ENCODE assay signal across 19 cellular contexts in the genomic region with DNA sequence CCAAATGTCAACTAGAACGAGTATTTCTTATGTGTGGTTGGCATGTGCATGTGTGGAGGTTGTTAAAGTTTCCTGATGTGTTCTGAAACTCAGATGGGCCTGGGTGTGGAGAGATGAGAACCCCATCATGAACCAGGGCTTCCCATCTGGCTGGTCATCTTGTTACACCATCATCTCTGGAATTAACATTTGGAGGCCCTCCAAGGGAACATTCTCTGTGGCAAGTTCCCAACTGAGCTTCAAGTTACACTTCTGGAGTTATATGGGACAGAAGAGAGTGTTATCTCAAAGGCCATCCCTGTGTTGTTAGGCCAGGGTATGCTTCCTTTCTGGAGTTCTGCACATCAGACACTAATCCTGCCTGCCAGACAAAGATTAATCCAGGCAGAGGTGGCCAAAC.
DNase-seq lines count a peak whose midpoint lies in the region; ATAC-seq and TF ChIP-seq lines count a peak whose summit lies in the region.
"Had no signal": no experiment of that assay in that cellular context is flagged by ENCODE, and none has a peak within 500 bp of the region (broad histone marks: within the 10 kb centered on the region; RNA-seq: fewer than 3 reads in every experiment).

No MANE protein-coding gene starts in this region.

- intact Hi-C loops in CD4-positive, alpha-beta memory T cell (cut with micrococcal nuclease) = no loop called here

- H3K4me3 Mint-ChIP-seq in CD4-positive, alpha-beta memory T cell = no peak overlapping the region
- H3K4me3 Mint-ChIP-seq: activated CD8-positive, alpha-beta T cell treated with anti-CD3 and anti-CD28 coated beads for 36 hours; activated T-helper 1 cell treated with anti-CD3 and anti-CD28 coated beads, Interleukin-12 subunit alpha, Interleukin-12 subunit beta, Interleukin-2, Interleukin-4 antibody, amounts not matched to agents 30 ng/mL and 10 ng/mL and 1 ng/mL, durations not matched to agents 14 hours and 24 hours and 36 hours; dendritic cell treated with granulocyte-macrophage colony-stimulating factor and Interleukin-4, amounts not matched to agents 40 ng/mL and 50 ng/mL, for 4 days; naive B cell had no signal

- peak; percentile 93 for DNase-seq in AG10803 (ENCODE audit: low read depth)
- DNase-seq in GM04503 (ENCODE audit: low read depth) = peak; percentile 83
- peak; percentile 47 for DNase-seq in astrocyte of the cerebellum (ENCODE audit: low read depth)
- DNase-seq in hepatocyte (ENCODE audit: low spot score) = peak; percentile 14
- no peak for DNase-seq in NCI-H345 (lab: John Stamatoyannopoulos, UW)
- DNase-seq in stimulated activated CD4-positive, alpha-beta T cell treated with anti-CD3 and anti-CD28 coated beads, Interleukin-2, amount 100 ng/mL, for 48 hours = no peak
- DNase-seq in CD4-positive, alpha-beta memory T cell = no peak
- DNase-seq: activated CD8-positive, alpha-beta T cell treated with anti-CD3 and anti-CD28 coated beads for 36 hours; DMS153; erythroblast; left lung; naive B cell; NCI-H510A treated with DMSO at 0.1 percent for 48 hours; posterior cingulate gyrus had no signal

- H4K20me1 ChIP-seq in hepatocyte (ENCODE audit: insufficient read depth, poor library complexity, severe bottlenecking) = no peaks in the 10 kb centered on the region
- H4K20me1 ChIP-seq: BLaER1 treated with 17β-estradiol and CSF1 and Interleukin-3, amounts not matched to agents 10 nM and 100 nM had no signal

- H3K4me1 Mint-ChIP-seq in CD4-positive, alpha-beta memory T cell = no peaks in the 10 kb centered on the region

- no peaks in the 10 kb centered on the region for H3K9me2 ChIP-seq in hepatocyte (replicated peaks; ENCODE audit: insufficient read depth)

- WGBS in hepatocyte (ENCODE audit: low lambda C conversion rate, missing lambda C conversion rate) = 63% methylated on average over 1 of the region's 1 CpG

- POLR2A ChIA-PET in CD4-positive, alpha-beta memory T cell (lab: Charles Lee; ENCODE audit: partially characterized antibody) = no interaction called here

- no peaks in the 10 kb centered on the region for H3K27me3 Mint-ChIP-seq in CD4-positive, alpha-beta memory T cell
- H3K27me3 Mint-ChIP-seq: activated CD8-positive, alpha-beta T cell treated with anti-CD3 and anti-CD28 coated beads for 36 hours; dendritic cell treated with granulocyte-macrophage colony-stimulating factor and Interleukin-4, amounts not matched to agents 40 ng/mL and 50 ng/mL, for 4 days; naive B cell had no signal

- H3K27ac ChIP-seq in hepatocyte = no peak overlapping the region
- no peak overlapping the region for H3K27ac ChIP-seq in CD4-positive, alpha-beta memory T cell (ENCODE audit: low read depth, low read length)
- H3K27ac ChIP-seq: BLaER1 treated with 17β-estradiol and CSF1 and Interleukin-3, amounts not matched to agents 10 nM and 100 nM; left lung; SK-N-MC had no signal

- H3K27ac Mint-ChIP-seq in CD4-positive, alpha-beta memory T cell = no peak overlapping the region
- H3K27ac Mint-ChIP-seq: activated CD8-positive, alpha-beta T cell treated with anti-CD3 and anti-CD28 coated beads for 36 hours; activated T-helper 1 cell treated with anti-CD3 and anti-CD28 coated beads, Interleukin-12 subunit alpha, Interleukin-12 subunit beta, Interleukin-2, Interleukin-4 antibody, amounts not matched to agents 30 ng/mL and 10 ng/mL and 1 ng/mL, durations not matched to agents 14 hours and 24 hours and 36 hours; dendritic cell treated with granulocyte-macrophage colony-stimulating factor and Interleukin-4, amounts not matched to agents 40 ng/mL and 50 ng/mL, for 4 days; naive B cell had no signal

- peaks cover 0 to 4% (median 0%) of the 10 kb centered on the region in 8 donors for H3K9me3 Mint-ChIP-seq in CD4-positive, alpha-beta memory T cell
- H3K9me3 Mint-ChIP-seq: activated CD8-positive, alpha-beta T cell treated with anti-CD3 and anti-CD28 coated beads for 36 hours; activated T-helper 1 cell treated with anti-CD3 and anti-CD28 coated beads, Interleukin-12 subunit alpha, Interleukin-12 subunit beta, Interleukin-2, Interleukin-4 antibody, amounts not matched to agents 30 ng/mL and 10 ng/mL and 1 ng/mL, durations not matched to agents 14 hours and 24 hours and 36 hours had no signal

- CTCF ChIA-PET in CD4-positive, alpha-beta memory T cell (lab: Charles Lee; ENCODE audit: partially characterized antibody) = no interaction called here

- H3K36me3 ChIP-seq in hepatocyte (replicated peaks; ENCODE audit: insufficient read depth, low read depth) = no peaks in the 10 kb centered on the region
- H3K36me3 ChIP-seq in CD4-positive, alpha-beta memory T cell (ENCODE audit: insufficient read depth, low read length) = no peaks in the 10 kb centered on the region
- H3K36me3 ChIP-seq: BLaER1 treated with 17β-estradiol and CSF1 and Interleukin-3, amounts not matched to agents 10 nM and 100 nM; left lung had no signal

- ATAC-seq in HG02981 (IDR thresholded peaks at IDR 0.05; ENCODE audit: unreplicated experiment) = no peak
- ATAC-seq: activated CD8-positive, alpha-beta T cell treated with anti-CD3 and anti-CD28 coated beads for 36 hours; left lung had no signal

- H3K36me3 Mint-ChIP-seq in CD4-positive, alpha-beta memory T cell = no peaks in the 10 kb centered on the region

- in situ Hi-C loops in astrocyte of the cerebellum (cut with HindIII; ENCODE audit: low sequenced_read_pairs) = no loop called here

- no peaks in the 10 kb centered on the region for H3K9me3 ChIP-seq in hepatocyte (ENCODE audit: low read depth)
- H3K9me3 ChIP-seq in CD4-positive, alpha-beta memory T cell (ENCODE audit: control insufficient read depth in 1 of 2, low read length in 2 of 2) = no peaks in the 10 kb centered on the region
- H3K9me3 ChIP-seq: left lung had no signal

- H3K4me3 ChIP-seq in AG10803 (ENCODE audit: low read length) (no peak overlapping the region), astrocyte of the cerebellum (ENCODE audit: low read depth, low read length) (no peak overlapping the region), hepatocyte (no peak overlapping the region)
- H3K4me3 ChIP-seq in CD4-positive, alpha-beta memory T cell (ENCODE audit: low read length in 2 of 2) = no peak overlapping the region
- H3K4me3 ChIP-seq: BLaER1 treated with 17β-estradiol and CSF1 and Interleukin-3, amounts not matched to agents 10 nM and 100 nM; left lung; SK-N-MC had no signal

- H3K27me3 ChIP-seq in hepatocyte = no peaks in the 10 kb centered on the region
- no peaks in the 10 kb centered on the region for H3K27me3 ChIP-seq in CD4-positive, alpha-beta memory T cell (ENCODE audit: insufficient read depth, low read length)
- H3K27me3 ChIP-seq: BLaER1 treated with 17β-estradiol and CSF1 and Interleukin-3, amounts not matched to agents 10 nM and 100 nM; left lung had no signal

- no peaks in the 10 kb centered on the region for H3K79me2 ChIP-seq in hepatocyte

- TF ChIP-seq CTCF in AG10803 (conservative IDR thresholded peaks at IDR 0.05; ENCODE audit: low read length) = no peak
- no peak for TF ChIP-seq CTCF in astrocyte of the cerebellum (IDR thresholded peaks at IDR 0.05; ENCODE audit: low read depth, low read length, missing control alignments)
- no peak for TF ChIP-seq CTCF in hepatocyte (IDR thresholded peaks at IDR 0.05; ENCODE audit: poor library complexity)

- H3K4me2 ChIP-seq in hepatocyte = no peak overlapping the region
- H3K4me2 ChIP-seq: BLaER1 treated with 17β-estradiol and CSF1 and Interleukin-3, amounts not matched to agents 10 nM and 100 nM had no signal

- H3K4me1 ChIP-seq in hepatocyte (ENCODE audit: insufficient read depth) = no peaks in the 10 kb centered on the region
- H3K4me1 ChIP-seq in CD4-positive, alpha-beta memory T cell (ENCODE audit: insufficient read depth, low read length) = no peaks in the 10 kb centered on the region
- H3K4me1 ChIP-seq: left lung had no signal

- H2AFZ ChIP-seq in hepatocyte = no peak overlapping the region

Comparison
In these comparisons a context has a peak if more than half of its experiments do, and no peak if none do; other contexts are left out.
1. DNase-seq: peak in AG10803 (single experiment), GM04503 (single experiment), astrocyte of the cerebellum (single experiment) and hepatocyte (single experiment); none in NCI-H345 (single experiment), stimulated activated CD4-positive, alpha-beta T cell treated with anti-CD3 and anti-CD28 coated beads, Interleukin-2, amount 100 ng/mL, for 48 hours (0 of 2) and CD4-positive, alpha-beta memory T cell (0 of 5).